32 cellular contexts compared by ENCODE assay signal in the genomic region with DNA sequence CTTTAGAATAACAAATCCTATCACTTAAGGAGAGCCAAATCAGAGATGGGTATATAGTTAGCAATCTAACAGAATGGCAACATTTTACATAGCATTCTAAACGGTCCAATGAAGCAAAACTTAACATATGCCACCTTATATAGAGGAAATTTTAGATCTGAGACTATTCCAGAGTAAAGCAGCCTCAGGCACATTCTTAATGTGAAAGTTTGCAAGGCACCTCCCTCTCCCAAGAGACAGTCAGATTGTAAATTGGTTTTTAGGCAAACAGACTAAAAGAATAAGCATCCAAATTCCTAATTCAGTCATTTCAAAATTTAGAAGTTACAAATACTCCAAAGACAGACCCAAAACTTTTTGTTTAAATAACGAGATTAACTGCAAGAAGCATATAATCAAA.
"Had no signal": no experiment of that assay in that cellular context is flagged by ENCODE, and none has a peak within 500 bp of the region (broad histone marks: within the 10 kb centered on the region; RNA-seq: fewer than 3 reads in every experiment).

No MANE protein-coding gene starts in this region.

- H3K4me3 ChIP-seq: dorsolateral prefrontal cortex, gastroesophageal sphincter, heart left ventricle, hepatocyte, left lung, mucosa of descending colon, smooth muscle cell, suprapubic skin, transverse colon, upper lobe of right lung, uterus had no signal

- H3K79me2 ChIP-seq: hepatocyte, parathyroid adenoma had no signal

- H3K4me3 Mint-ChIP-seq: mesothelial cell of epicardium; naive B cell; natural killer cell treated with Interleukin-12 subunit alpha and Interleukin-12 subunit beta and Interleukin-15 and Interleukin-18, amount 100 ng/mL, for 72 hours; neural crest cell; stimulated activated naive CD8-positive, alpha-beta T cell treated with anti-CD3 and anti-CD28 coated beads, Interleukin-15, amount 100 ng/mL, for 72 hours had no signal

- H3K27me3 ChIP-seq: dorsolateral prefrontal cortex, gastroesophageal sphincter, heart left ventricle, hepatocyte, left lung, neutrophil, suprapubic skin, transverse colon, upper lobe of right lung, uterus had no signal

- DNase-seq: cortex of kidney; dorsolateral prefrontal cortex; effector CD4-positive, alpha-beta T cell; foreskin fibroblast; heart left ventricle; kidney; left lung; mesenchymal stem cell; mucosa of descending colon; naive B cell; stimulated activated CD4-positive, alpha-beta T cell treated with anti-CD3 and anti-CD28 coated beads, Interleukin-12 subunit alpha, Interleukin-12 subunit beta, amount 100 ng/mL, for 4 hours; stimulated activated CD4-positive, alpha-beta T cell treated with anti-CD3 and anti-CD28 coated beads, Interleukin-1b, Interleukin-23, amount 100 ng/mL, for 48 hours; stimulated activated CD4-positive, alpha-beta T cell treated with anti-CD3 and anti-CD28 coated beads, Interleukin-4, amount 100 ng/mL, for 1 hour; stimulated activated CD8-positive, alpha-beta memory T cell treated with anti-CD3 and anti-CD28 coated beads, Interleukin-4, amount 100 ng/mL, for 48 hours; stimulated activated naive CD4-positive, alpha-beta T cell; stimulated activated naive CD8-positive, alpha-beta T cell treated with anti-CD3 and anti-CD28 coated beads, Interleukin-15, amount 100 ng/mL, for 72 hours; transverse colon; upper lobe of right lung; uterus had no signal

- H3K27ac Mint-ChIP-seq: naive B cell; natural killer cell treated with Interleukin-12 subunit alpha and Interleukin-12 subunit beta and Interleukin-15 and Interleukin-18, amount 100 ng/mL, for 72 hours; progenitor cell of endocrine pancreas; stimulated activated naive CD8-positive, alpha-beta T cell treated with anti-CD3 and anti-CD28 coated beads, Interleukin-15, amount 100 ng/mL, for 72 hours had no signal

- H3K4me2 ChIP-seq: hepatocyte, smooth muscle cell had no signal

- H3K36me3 Mint-ChIP-seq: naive B cell; natural killer cell treated with Interleukin-12 subunit alpha and Interleukin-12 subunit beta and Interleukin-15 and Interleukin-18, amount 100 ng/mL, for 72 hours had no signal

- ATAC-seq: esophagus mucosa; gastroesophageal sphincter; heart left ventricle; left lung; mucosa of descending colon; natural killer cell treated with Interleukin-12 subunit alpha and Interleukin-12 subunit beta and Interleukin-15 and Interleukin-18, amount 100 ng/mL, for 72 hours; sciatic nerve; stimulated activated naive CD8-positive, alpha-beta T cell treated with anti-CD3 and anti-CD28 coated beads, Interleukin-15, amount 100 ng/mL, for 72 hours; upper lobe of right lung had no signal

- H3K36me3 ChIP-seq: left lung, neutrophil, suprapubic skin, transverse colon, upper lobe of right lung, uterus had no signal

- H3K9me3 Mint-ChIP-seq: natural killer cell treated with Interleukin-12 subunit alpha and Interleukin-12 subunit beta and Interleukin-15 and Interleukin-18, amount 100 ng/mL, for 72 hours; stimulated activated naive CD8-positive, alpha-beta T cell treated with anti-CD3 and anti-CD28 coated beads, Interleukin-15, amount 100 ng/mL, for 72 hours had no signal

- H3K27me3 Mint-ChIP-seq: naive B cell; natural killer cell treated with Interleukin-12 subunit alpha and Interleukin-12 subunit beta and Interleukin-15 and Interleukin-18, amount 100 ng/mL, for 72 hours; progenitor cell of endocrine pancreas; stimulated activated naive CD8-positive, alpha-beta T cell treated with anti-CD3 and anti-CD28 coated beads, Interleukin-15, amount 100 ng/mL, for 72 hours had no signal

- H3K9me3 ChIP-seq: gastroesophageal sphincter, left lung, mucosa of descending colon, neutrophil, suprapubic skin, transverse colon, upper lobe of right lung, uterus had no signal

- H3K4me1 ChIP-seq: heart left ventricle, left lung, parathyroid adenoma, transverse colon, upper lobe of right lung, uterus had no signal

- H3K27ac ChIP-seq: dorsolateral prefrontal cortex, epithelial cell of prostate, gastroesophageal sphincter, heart left ventricle, hepatocyte, left lung, neutrophil, parathyroid adenoma, suprapubic skin, transverse colon, upper lobe of right lung, uterus had no signal

- H3K4me1 Mint-ChIP-seq: naive B cell; neural crest cell; stimulated activated naive CD8-positive, alpha-beta T cell treated with anti-CD3 and anti-CD28 coated beads, Interleukin-15, amount 100 ng/mL, for 72 hours had no signal

- H3K9ac ChIP-seq: parathyroid adenoma had no signal

- H2AFZ ChIP-seq: hepatocyte, parathyroid adenoma had no signal
